12 cellular contexts compared by ENCODE assay signal in the genomic region with DNA sequence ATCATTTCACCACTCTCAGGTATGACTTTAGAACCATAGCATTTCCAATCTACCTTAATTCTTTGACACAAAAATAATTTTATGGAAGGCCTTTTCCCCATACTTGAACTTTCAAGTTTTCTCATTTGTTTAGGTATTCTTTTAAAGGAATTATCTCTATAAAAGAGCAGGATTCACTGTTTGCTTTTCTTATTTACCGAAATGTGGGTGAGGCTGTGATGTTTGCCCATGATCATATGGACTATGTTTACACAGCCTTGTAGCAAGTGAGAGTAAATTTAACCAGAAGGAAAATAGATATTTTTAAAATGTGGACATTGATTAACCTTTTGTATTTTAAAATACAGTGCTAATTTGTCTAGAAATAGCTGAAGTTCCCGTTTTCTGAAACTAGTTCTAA. TPM values are rescaled to one million over a fixed set of nuclear protein-coding genes. Genes with fewer than 3 reads are reported as not detected.
DNase-seq lines count a peak whose midpoint lies in the region; ATAC-seq and TF ChIP-seq lines count a peak whose summit lies in the region.
"Had no signal": no experiment of that assay in that cellular context is flagged by ENCODE, and none has a peak within 500 bp of the region (broad histone marks: within the 10 kb centered on the region; RNA-seq: fewer than 3 reads in every experiment).

No MANE protein-coding gene starts in this region.

- DNase-seq in activated T-cell treated with anti-CD3 and anti-CD28 coated beads, Interleukin-2, amount 50 U/mL, for 72 hours, result no peak
- no peak for DNase-seq in activated T-cell treated with anti-CD3 and anti-CD28 coated beads, Interleukin-2, amount 50 U/mL, for 4 hours
- DNase-seq in SHP77 treated with DMSO at 0.1 percent for 48 hours (lab: John Stamatoyannopoulos, UW) (peak; percentile 17), lower lobe of right lung (no peak), transverse colon (no peak)
- no peak for DNase-seq in effector CD4-positive, alpha-beta T cell
- no peak for DNase-seq in stimulated activated CD4-positive, alpha-beta T cell treated with anti-CD3 and anti-CD28 coated beads, Interleukin-1b, Interleukin-23, amount 100 ng/mL, for 48 hours
- DNase-seq: activated naive CD8-positive, alpha-beta T cell treated with anti-CD3 and anti-CD28 coated beads, Interleukin-2, amount 10 ng/mL, durations not matched to agents 7 days and 5 days; islet precursor cell; NCI-H1436 treated with DMSO at 0.1 percent for 48 hours; SW 1271 had no signal

- H3K4me1 Mint-ChIP-seq in activated T-cell treated with anti-CD3 and anti-CD28 coated beads, Interleukin-2, amount 50 U/mL, for 72 hours (ENCODE audit: low read depth), result peaks cover 78% of the 10 kb centered on the region
- H3K4me1 Mint-ChIP-seq in activated T-cell treated with anti-CD3 and anti-CD28 coated beads, Interleukin-2, amount 50 U/mL, for 4 hours (ENCODE audit: low read depth), result peaks cover 64% of the 10 kb centered on the region

- no peaks in the 10 kb centered on the region for H3K9me3 ChIP-seq in lower lobe of right lung
- no peaks in the 10 kb centered on the region for H3K9me3 ChIP-seq in transverse colon

- H3K27ac ChIP-seq in lower lobe of right lung (peak overlapping the region; percentile 70), transverse colon (peak overlapping the region; percentile 78 to 87 (median 85))

- H3K4me1 ChIP-seq in lower lobe of right lung, result peaks cover 58% of the 10 kb centered on the region
- peaks cover 28 to 58% (median 47%) of the 10 kb centered on the region in 4 donors for H3K4me1 ChIP-seq in transverse colon

- intact Hi-C loops in lower lobe of right lung (cut with DNase I), result no loop called here
- intact Hi-C loops in transverse colon (cut with DNase I; ENCODE audit: low total_unique reads), result no loop called here

- peak overlapping the region; percentile 37 to 56 for H3K4me3 Mint-ChIP-seq in activated T-cell treated with anti-CD3 and anti-CD28 coated beads, Interleukin-2, amount 50 U/mL, for 72 hours
- no peak overlapping the region for H3K4me3 Mint-ChIP-seq in activated T-cell treated with anti-CD3 and anti-CD28 coated beads, Interleukin-2, amount 50 U/mL, for 4 hours

- 44 to 46% methylated on average over 2 of the region's 2 CpGs for whole genome bisulfite sequencing in transverse colon (ENCODE audit: low coverage in 1 of 2), 2 donors

- no peak for TF ChIP-seq CTCF in lower lobe of right lung (IDR thresholded peaks at IDR 0.05)
- TF ChIP-seq CTCF in transverse colon (IDR thresholded peaks at IDR 0.05), result no peak

- peaks cover 3 to 24% of the 10 kb centered on the region in 2 donors for H3K36me3 Mint-ChIP-seq in activated T-cell treated with anti-CD3 and anti-CD28 coated beads, Interleukin-2, amount 50 U/mL, for 72 hours (ENCODE audit: insufficient read depth in 2 of 2)
- H3K36me3 Mint-ChIP-seq in activated T-cell treated with anti-CD3 and anti-CD28 coated beads, Interleukin-2, amount 50 U/mL, for 4 hours (ENCODE audit: insufficient read depth), result peaks cover 22% of the 10 kb centered on the region

- H3K4me3 ChIP-seq in lower lobe of right lung (no peak overlapping the region), transverse colon (no peak overlapping the region)

- peak overlapping the region; percentile 66 for H3K27ac Mint-ChIP-seq in activated T-cell treated with anti-CD3 and anti-CD28 coated beads, Interleukin-2, amount 50 U/mL, for 72 hours

- H3K36me3 ChIP-seq in lower lobe of right lung (peaks cover 4% of the 10 kb centered on the region), transverse colon (no peaks in the 10 kb centered on the region)

- H3K27me3 ChIP-seq in lower lobe of right lung (ENCODE audit: low read depth), result no peaks in the 10 kb centered on the region
- no peaks in the 10 kb centered on the region for H3K27me3 ChIP-seq in transverse colon

- no peak for TF ChIP-seq POLR2A in transverse colon (IDR thresholded peaks at IDR 0.05)

- no peak for ATAC-seq in activated T-cell treated with anti-CD3 and anti-CD28 coated beads, Interleukin-2, amount 50 U/mL, for 72 hours (replicated peaks in 1 of 2)
- ATAC-seq in activated T-cell treated with anti-CD3 and anti-CD28 coated beads, Interleukin-2, amount 50 U/mL, for 4 hours, result no peak
- no peak for ATAC-seq in lower lobe of right lung
- ATAC-seq in GM18517 (IDR thresholded peaks at IDR 0.05; ENCODE audit: unreplicated experiment), result no peak

- no peaks in the 10 kb centered on the region for H3K9me3 Mint-ChIP-seq in activated T-cell treated with anti-CD3 and anti-CD28 coated beads, Interleukin-2, amount 50 U/mL, for 72 hours
- no peaks in the 10 kb centered on the region for H3K9me3 Mint-ChIP-seq in activated T-cell treated with anti-CD3 and anti-CD28 coated beads, Interleukin-2, amount 50 U/mL, for 4 hours
- H3K9me3 Mint-ChIP-seq: activated naive CD8-positive, alpha-beta T cell treated with anti-CD3 and anti-CD28 coated beads, Interleukin-2, amount 10 ng/mL, durations not matched to agents 7 days and 5 days had no signal

- in situ Hi-C loops in transverse colon (cut with MboI; ENCODE audit: low pct_ligation_motif_present in 1 of 4, low pct_unique_long_range_greater_than_20kb in 1 of 4, low sequenced_read_pairs in 3 of 4), result no loop called here

- TF ChIP-seq EP300 in transverse colon (IDR thresholded peaks at IDR 0.05; ENCODE audit: low read depth), result no peak

- no peaks in the 10 kb centered on the region for H3K27me3 Mint-ChIP-seq in activated T-cell treated with anti-CD3 and anti-CD28 coated beads, Interleukin-2, amount 50 U/mL, for 72 hours (ENCODE audit: low read depth)
- no peaks in the 10 kb centered on the region for H3K27me3 Mint-ChIP-seq in activated T-cell treated with anti-CD3 and anti-CD28 coated beads, Interleukin-2, amount 50 U/mL, for 4 hours (ENCODE audit: low read depth)
- H3K27me3 Mint-ChIP-seq: activated naive CD8-positive, alpha-beta T cell treated with anti-CD3 and anti-CD28 coated beads, Interleukin-2, amount 10 ng/mL, durations not matched to agents 7 days and 5 days had no signal

RNA-seq across cellular contexts. Expression of gene CAB39, which starts 26.3 kb away (rescaled TPM):
- 100 to 1,000 TPM; 130 to 149 TPM for total RNA-seq in activated T-cell treated with anti-CD3 and anti-CD28 coated beads, Interleukin-2, amount 50 U/mL, for 72 hours
- 100 to 1,000 TPM; 125 to 133 (median 128) TPM for total RNA-seq in activated T-cell treated with anti-CD3 and anti-CD28 coated beads, Interleukin-2, amount 50 U/mL, for 4 hours
- total RNA-seq in lower lobe of right lung (78.7 TPM), transverse colon (100 to 1,000 TPM in 3 of 4 donors, 10 to 100 TPM in 1; 67.3 to 137 (median 123) TPM)
